In genomic region chrX:24398766-24399165, GRCh38 we compare ENCODE assay signal across 32 cellular contexts. TPM values are rescaled to one million over a fixed set of nuclear protein-coding genes. Genes with fewer than 3 reads are reported as not detected.
DNase-seq lines count a peak whose midpoint lies in the region; ATAC-seq and TF ChIP-seq lines count a peak whose summit lies in the region.
"Had no signal": no experiment of that assay in that cellular context is flagged by ENCODE, and none has a peak within 500 bp of the region (broad histone marks: within the 10 kb centered on the region; RNA-seq: fewer than 3 reads in every experiment).

No MANE protein-coding gene starts in this region.

- H3K4me3 Mint-ChIP-seq in activated naive CD4-positive, alpha-beta T cell treated with anti-CD3 and anti-CD28 coated beads, Interleukin-2, amount 10 ng/mL, durations not matched to agents 7 days and 5 days: no peak overlapping the region
- H3K4me3 Mint-ChIP-seq: activated CD4-positive, alpha-beta T cell treated with anti-CD3 and anti-CD28 coated beads for 36 hours; activated CD8-positive, alpha-beta T cell treated with anti-CD3 and anti-CD28 coated beads, Interleukin-2, amount 10 ng/mL, durations not matched to agents 7 days and 5 days; activated naive CD8-positive, alpha-beta T cell treated with anti-CD3 and anti-CD28 coated beads for 36 hours; central memory CD8-positive, alpha-beta T cell had no signal

- POLR2A ChIA-PET in RWPE1 (lab: Yijun Ruan, JAX; ENCODE audit: low non-redundant PET): interaction anchor here (0.7 kb wide), 1 partner anchor 66 kb away, joined by 3 read pairs; the partner anchor contains the start of gene PDK3

- ATAC-seq in foreskin keratinocyte: peak; percentile 97
- ATAC-seq in activated naive CD4-positive, alpha-beta T cell treated with anti-CD3 and anti-CD28 coated beads, Interleukin-2, amount 50 U/mL, for 72 hours: no peak
- ATAC-seq: activated CD4-positive, alpha-beta T cell treated with anti-CD3 and anti-CD28 coated beads for 36 hours; activated CD8-positive, alpha-beta T cell treated with anti-CD3 and anti-CD28 coated beads, Interleukin-2, amount 10 ng/mL, durations not matched to agents 7 days and 5 days; SK-N-SH treated with all-trans-retinoic acid at 6 μM for 48 hours; stimulated activated naive CD8-positive, alpha-beta T cell treated with anti-CD3 and anti-CD28 coated beads, Interleukin-15, Interleukin-2, amounts not matched to agents 100 U/mL and 50 U/mL, for 24 hours had no signal

- no peak for TF ChIP-seq CTCF in RWPE1 (conservative IDR thresholded peaks at IDR 0.05; ENCODE audit: low read depth)
- no peak for TF ChIP-seq CTCF in foreskin keratinocyte (conservative IDR thresholded peaks at IDR 0.05)

- H3K36me3 Mint-ChIP-seq in activated naive CD4-positive, alpha-beta T cell treated with anti-CD3 and anti-CD28 coated beads, Interleukin-2, amount 10 ng/mL, durations not matched to agents 7 days and 5 days: no peaks in the 10 kb centered on the region
- no peaks in the 10 kb centered on the region for H3K36me3 Mint-ChIP-seq in activated naive CD4-positive, alpha-beta T cell treated with anti-CD3 and anti-CD28 coated beads, Interleukin-2, amount 50 U/mL, for 72 hours
- H3K36me3 Mint-ChIP-seq: activated naive CD8-positive, alpha-beta T cell treated with anti-CD3 and anti-CD28 coated beads for 36 hours had no signal

- H3K9me3 Mint-ChIP-seq in activated naive CD4-positive, alpha-beta T cell treated with anti-CD3 and anti-CD28 coated beads, Interleukin-2, amount 10 ng/mL, durations not matched to agents 7 days and 5 days: no peaks in the 10 kb centered on the region
- no peaks in the 10 kb centered on the region for H3K9me3 Mint-ChIP-seq in activated naive CD4-positive, alpha-beta T cell treated with anti-CD3 and anti-CD28 coated beads, Interleukin-2, amount 50 U/mL, for 72 hours
- H3K9me3 Mint-ChIP-seq: activated naive CD8-positive, alpha-beta T cell treated with anti-CD3 and anti-CD28 coated beads for 36 hours; activated T-helper 2 cell treated with anti-CD3 and anti-CD28 coated beads, Interferon-gamma antibody, Interleukin-2, Interleukin-4, amounts not matched to agents 10 μg/mL and 5 μg/mL and 100 μg/mL, durations not matched to agents 14 hours and 24 hours and 36 hours; central memory CD8-positive, alpha-beta T cell had no signal

- no peaks in the 10 kb centered on the region for H3K27me3 ChIP-seq in foreskin keratinocyte
- H3K27me3 ChIP-seq: neutrophil, testis, vagina had no signal

- peaks cover 2% of the 10 kb centered on the region for H3K4me1 Mint-ChIP-seq in activated naive CD4-positive, alpha-beta T cell treated with anti-CD3 and anti-CD28 coated beads, Interleukin-2, amount 10 ng/mL, durations not matched to agents 7 days and 5 days
- H3K4me1 Mint-ChIP-seq: central memory CD8-positive, alpha-beta T cell had no signal

- H3K27ac ChIP-seq in RWPE1 (peak overlapping the region; percentile 60), foreskin keratinocyte (no peak overlapping the region)
- H3K27ac ChIP-seq: HL-60, left ventricle myocardium inferior, neutrophil, testis, vagina had no signal

- H3K4me1 ChIP-seq in foreskin keratinocyte: peaks cover 3% of the 10 kb centered on the region
- H3K4me1 ChIP-seq: Caco-2, vagina had no signal

- DNase-seq in COLO668 (lab: John Stamatoyannopoulos, UW; ENCODE audit: unreplicated experiment): peak; percentile 47
- peak; percentile 9 for DNase-seq in DMS53 treated with DMSO at 0.1 percent for 48 hours (lab: John Stamatoyannopoulos, UW; ENCODE audit: unreplicated experiment)
- peak; percentile 68 for DNase-seq in RWPE1 (ENCODE audit: low spot score)
- DNase-seq in foreskin keratinocyte: peak; percentile 89 to 90
- DNase-seq in activated naive CD4-positive, alpha-beta T cell treated with anti-CD3 and anti-CD28 coated beads, Interleukin-2, amount 10 ng/mL, durations not matched to agents 7 days and 5 days: no peak
- no peak for DNase-seq in activated naive CD4-positive, alpha-beta T cell treated with anti-CD3 and anti-CD28 coated beads, Interleukin-2, amount 50 U/mL, for 72 hours (ENCODE audit: low spot score in 2 of 2)
- DNase-seq in activated CD4-positive, CD25-positive, alpha-beta regulatory T cell treated with anti-CD3 and anti-CD28 coated beads, Interleukin-2, amount 50 U/mL, for 72 hours: no peak
- no peak for DNase-seq in HuH-7 (ENCODE audit: low spot score)
- DNase-seq: activated CD4-positive, alpha-beta T cell treated with anti-CD3 and anti-CD28 coated beads for 36 hours; activated CD8-positive, alpha-beta T cell treated with anti-CD3 and anti-CD28 coated beads, Interleukin-2, amount 10 ng/mL, durations not matched to agents 7 days and 5 days; activated naive CD8-positive, alpha-beta T cell treated with anti-CD3 and anti-CD28 coated beads for 36 hours; aorta; C1 segment of cervical spinal cord; Caco-2; left ventricle myocardium inferior; NCI-H2029 treated with DMSO at 0.1 percent for 48 hours; NCI-H748 treated with DMSO at 0.1 percent for 48 hours; stimulated activated naive CD8-positive, alpha-beta T cell treated with anti-CD3 and anti-CD28 coated beads, Interleukin-15, Interleukin-2, amounts not matched to agents 100 U/mL and 50 U/mL, for 24 hours; T-helper 2 cell; testis had no signal

- no peak overlapping the region for H3K27ac Mint-ChIP-seq in activated naive CD4-positive, alpha-beta T cell treated with anti-CD3 and anti-CD28 coated beads, Interleukin-2, amount 10 ng/mL, durations not matched to agents 7 days and 5 days
- no peak overlapping the region for H3K27ac Mint-ChIP-seq in activated naive CD4-positive, alpha-beta T cell treated with anti-CD3 and anti-CD28 coated beads, Interleukin-2, amount 50 U/mL, for 72 hours
- H3K27ac Mint-ChIP-seq: activated CD4-positive, alpha-beta T cell treated with anti-CD3 and anti-CD28 coated beads for 36 hours; activated CD8-positive, alpha-beta T cell treated with anti-CD3 and anti-CD28 coated beads, Interleukin-2, amount 10 ng/mL, durations not matched to agents 7 days and 5 days; activated naive CD8-positive, alpha-beta T cell treated with anti-CD3 and anti-CD28 coated beads for 36 hours; activated T-helper 2 cell treated with anti-CD3 and anti-CD28 coated beads, Interferon-gamma antibody, Interleukin-2, Interleukin-4, amounts not matched to agents 10 μg/mL and 5 μg/mL and 100 μg/mL, durations not matched to agents 14 hours and 24 hours and 36 hours; progenitor cell of endocrine pancreas had no signal

- H3K27me3 Mint-ChIP-seq in activated naive CD4-positive, alpha-beta T cell treated with anti-CD3 and anti-CD28 coated beads, Interleukin-2, amount 10 ng/mL, durations not matched to agents 7 days and 5 days: peaks cover 3% of the 10 kb centered on the region
- H3K27me3 Mint-ChIP-seq: activated CD4-positive, alpha-beta T cell treated with anti-CD3 and anti-CD28 coated beads for 36 hours had no signal

- CTCF ChIA-PET in RWPE1 (lab: Yijun Ruan, JAX): interaction anchor here (0.6 kb wide), 1 partner anchor 101 kb away, joined by 3 read pairs; no protein-coding TSS in a partner anchor
- CTCF ChIA-PET in activated naive CD4-positive, alpha-beta T cell treated with anti-CD3 and anti-CD28 coated beads, Interleukin-2, amount 10 ng/mL, durations not matched to agents 7 days and 5 days (lab: Charles Lee): interaction anchor here (0.6 to 5.2 kb wide), 3 partner anchors 99 to 765 kb away, joined by 3 to 94 read pairs (median 3); no protein-coding TSS in a partner anchor

RNA-seq across cellular contexts. Expression of gene SUPT20HL1, which starts 38.3 kb away (rescaled TPM):
- total RNA-seq in foreskin keratinocyte: not detected in 2 replicates
- polyA plus RNA-seq in foreskin keratinocyte: not detected in 2 replicates
- under 1 TPM in 1 of 2 donors, not detected in 1; 0.21 TPM for total RNA-seq in activated naive CD4-positive, alpha-beta T cell treated with anti-CD3 and anti-CD28 coated beads, Interleukin-2, amount 50 U/mL, for 72 hours
- total RNA-seq: activated CD8-positive, alpha-beta T cell treated with anti-CD3 and anti-CD28 coated beads, Interleukin-2, amount 10 ng/mL, durations not matched to agents 7 days and 5 days; activated naive CD8-positive, alpha-beta T cell treated with anti-CD3 and anti-CD28 coated beads for 36 hours; activated T-helper 2 cell treated with anti-CD3 and anti-CD28 coated beads, Interferon-gamma antibody, Interleukin-2, Interleukin-4, amounts not matched to agents 10 μg/mL and 5 μg/mL and 100 μg/mL, durations not matched to agents 14 hours and 24 hours and 36 hours; Caco-2; dermis microvascular lymphatic vessel endothelial cell; glomerular endothelial cell; left ventricle myocardium inferior; mesenteric fat pad; progenitor cell of endocrine pancreas; RPMI7951; skeletal muscle tissue; vagina had no signal
- polyA plus RNA-seq: aorta had no signal

Comparison
In these comparisons a context has a peak if more than half of its experiments do, and no peak if none do; other contexts are left out.
1. DNase-seq: peak in COLO668 (single experiment), DMS53 treated with DMSO at 0.1 percent for 48 hours (single experiment), RWPE1 (single experiment) and foreskin keratinocyte (2 of 2); none in activated naive CD4-positive, alpha-beta T cell treated with anti-CD3 and anti-CD28 coated beads, Interleukin-2, amount 10 ng/mL, durations not matched to agents 7 days and 5 days (single experiment), activated naive CD4-positive, alpha-beta T cell treated with anti-CD3 and anti-CD28 coated beads, Interleukin-2, amount 50 U/mL, for 72 hours (0 of 2), activated CD4-positive, CD25-positive, alpha-beta regulatory T cell treated with anti-CD3 and anti-CD28 coated beads, Interleukin-2, amount 50 U/mL, for 72 hours (single experiment) and HuH-7 (single experiment).